Comparison of ENCODE assay signal across 10 cellular contexts in genomic region chr16:89350701-89351380, GRCh38.
DNase-seq lines count a peak whose midpoint lies in the region; ATAC-seq and TF ChIP-seq lines count a peak whose summit lies in the region.
"Had no signal": no experiment of that assay in that cellular context is flagged by ENCODE, and none has a peak within 500 bp of the region (broad histone marks: within the 10 kb centered on the region; RNA-seq: fewer than 3 reads in every experiment).

No MANE protein-coding gene starts in this region.

- H3K9me3 Mint-ChIP-seq in activated CD8-positive, alpha-beta T cell treated with anti-CD3 and anti-CD28 coated beads for 36 hours, result no peaks in the 10 kb centered on the region

- H3K4me2 ChIP-seq in IMR-90 (ENCODE audit: low read depth, low read length), result no peak overlapping the region

- no peak overlapping the region for H2BK15ac ChIP-seq in IMR-90 (ENCODE audit: low read depth, low read length)

- H3K27ac ChIP-seq in IMR-90 (ENCODE audit: insufficient read depth, low read length) (no peak overlapping the region), SJCRH30 (no peak overlapping the region)

- no peaks in the 10 kb centered on the region for H3K27me3 ChIP-seq in IMR-90 (ENCODE audit: control insufficient read depth, insufficient read depth, low read length)
- no peaks in the 10 kb centered on the region for H3K27me3 ChIP-seq in SJCRH30

- H3K9ac ChIP-seq in IMR-90 (ENCODE audit: low read depth, low read length), result no peak overlapping the region

- TF ChIP-seq POLR2A in IMR-90 (IDR thresholded peaks at IDR 0.05; ENCODE audit: low read depth, low read length), result no peak

- H2BK20ac ChIP-seq in IMR-90 (ENCODE audit: low read depth, low read length), result no peak overlapping the region

- H3K4me3 ChIP-seq in IMR-90 (ENCODE audit: insufficient read depth, low read depth, low read length) (no peak overlapping the region), SJCRH30 (no peak overlapping the region)

- no peaks in the 10 kb centered on the region for H3K9me3 ChIP-seq in IMR-90 (ENCODE audit: control insufficient read depth, insufficient read depth, low read length)
- H3K9me3 ChIP-seq in SJCRH30 (replicated peaks), result no peaks in the 10 kb centered on the region

- peak; percentile 63 for DNase-seq in IMR-90
- DNase-seq in activated CD8-positive, alpha-beta T cell treated with anti-CD3 and anti-CD28 coated beads for 36 hours, result peak; percentile 81
- DNase-seq in glomerular visceral epithelial cell (ENCODE audit: extremely low spot score), result peak; percentile 38
- DNase-seq in stimulated activated CD4-positive, alpha-beta T cell treated with anti-CD3 and anti-CD28 coated beads, Interleukin-4, amount 100 ng/mL, for 4 hours, result peak; percentile 25 to 77
- no peak for DNase-seq in NCI-H2171 treated with DMSO at 0.1 percent for 48 hours (lab: John Stamatoyannopoulos, UW)
- DNase-seq in SJCRH30, result no peak
- DNase-seq in GM20000 (ENCODE audit: low spot score), result no peak
- DNase-seq: central memory CD4-positive, alpha-beta T cell; KG1; NCI-H526 treated with DMSO at 0.1 percent for 48 hours had no signal

- H3K4me1 Mint-ChIP-seq in activated CD8-positive, alpha-beta T cell treated with anti-CD3 and anti-CD28 coated beads for 36 hours (ENCODE audit: low read depth), result peaks cover 86% of the 10 kb centered on the region

- H3K56ac ChIP-seq in IMR-90 (ENCODE audit: extremely low read depth, insufficient read depth, low read length), result no peak overlapping the region

- H3K4me1 ChIP-seq in IMR-90 (ENCODE audit: control insufficient read depth, insufficient read depth, low read length) (peaks cover 9% of the 10 kb centered on the region), SJCRH30 (peaks cover 4% of the 10 kb centered on the region)

- no peak overlapping the region for H2BK5ac ChIP-seq in IMR-90 (ENCODE audit: low read depth, low read length, poor library complexity, severe bottlenecking)

- peaks cover 37% of the 10 kb centered on the region for H3K36me3 Mint-ChIP-seq in activated CD8-positive, alpha-beta T cell treated with anti-CD3 and anti-CD28 coated beads for 36 hours (ENCODE audit: low read depth)

- CTCF ChIA-PET in IMR-90 (lab: Yijun Ruan, JAX), result no interaction called here
- CTCF ChIA-PET in activated CD8-positive, alpha-beta T cell treated with anti-CD3 and anti-CD28 coated beads for 36 hours (lab: Charles Lee), result interaction anchor here (0.6 to 2.2 kb wide), 2 partner anchors 11 to 133 kb away, joined by 3 to 12 read pairs; no protein-coding TSS in a partner anchor

- H4K20me1 ChIP-seq in IMR-90 (ENCODE audit: insufficient read depth, low read length), result peaks cover 96% of the 10 kb centered on the region

- H2AK9ac ChIP-seq in IMR-90 (replicated peaks; ENCODE audit: low read depth, low read length, poor library complexity), result no peak overlapping the region

- H3K36me3 ChIP-seq in IMR-90 (ENCODE audit: control insufficient read depth, insufficient read depth, low read length), result peaks cover 7% of the 10 kb centered on the region
- peaks cover 6% of the 10 kb centered on the region for H3K36me3 ChIP-seq in SJCRH30

- no peak for TF ChIP-seq CTCF in IMR-90 (conservative IDR thresholded peaks at IDR 0.05; ENCODE audit: low read depth, low read length)
- no peak for TF ChIP-seq CTCF in activated CD8-positive, alpha-beta T cell treated with anti-CD3 and anti-CD28 coated beads for 36 hours (IDR thresholded peaks at IDR 0.05)
- TF ChIP-seq CTCF in GM20000 (IDR thresholded peaks at IDR 0.05; ENCODE audit: extremely low read depth, missing control alignments), result no peak

- peaks cover 52% of the 10 kb centered on the region for H3K9me1 ChIP-seq in IMR-90 (ENCODE audit: insufficient read depth, low read length)

- intact Hi-C loops in IMR-90 (cut with micrococcal nuclease), result no loop called here
- intact Hi-C loops in activated CD8-positive, alpha-beta T cell treated with anti-CD3 and anti-CD28 coated beads for 36 hours (cut with micrococcal nuclease), result loop anchor here (10.0 kb wide), 1 partner anchor 134 kb away; no protein-coding TSS in a partner anchor

- H3K4ac ChIP-seq in IMR-90 (ENCODE audit: low read depth, low read length), result no peak overlapping the region

- in situ Hi-C loops in IMR-90 (cut with MboI; ENCODE audit: low sequenced_read_pairs), result no loop called here

- H3K18ac ChIP-seq in IMR-90 (ENCODE audit: low read depth, low read length), result no peak overlapping the region

- H3K4me3 Mint-ChIP-seq in activated CD8-positive, alpha-beta T cell treated with anti-CD3 and anti-CD28 coated beads for 36 hours, result no peak overlapping the region

- H4K8ac ChIP-seq in IMR-90 (ENCODE audit: low read depth in 2 of 2, low read length in 2 of 2), result no peak overlapping the region

- H2BK120ac ChIP-seq in IMR-90 (ENCODE audit: low read depth, low read length), result no peak overlapping the region

- H4K91ac ChIP-seq in IMR-90 (ENCODE audit: insufficient read depth, low read depth, low read length), result no peak overlapping the region

- dilution Hi-C loops in IMR-90 (cut with HindIII; ENCODE audit: low sequenced_read_pairs, unreplicated experiment), result no loop called here

- H2AFZ ChIP-seq in IMR-90 (replicated peaks; ENCODE audit: low read length, poor library complexity), result no peak overlapping the region

- no peak overlapping the region for H4K5ac ChIP-seq in IMR-90 (ENCODE audit: low read depth, low read length)

- no peak overlapping the region for H3K23ac ChIP-seq in IMR-90 (ENCODE audit: low read depth, low read length)

- no peak overlapping the region for H3K14ac ChIP-seq in IMR-90 (replicated peaks; ENCODE audit: low read depth, low read length)

- peaks cover 19 to 83% of the 10 kb centered on the region in 2 experiments; a peak in 3 of 4 replicates for H3K79me1 ChIP-seq in IMR-90 (ENCODE audit: low read depth in 1 of 2, low read length in 2 of 2)

- no peaks in the 10 kb centered on the region for H3K27me3 Mint-ChIP-seq in activated CD8-positive, alpha-beta T cell treated with anti-CD3 and anti-CD28 coated beads for 36 hours

- POLR2A ChIA-PET in IMR-90 (lab: Charles Lee; ENCODE audit: unreplicated experiment), result no interaction called here
- POLR2A ChIA-PET in activated CD8-positive, alpha-beta T cell treated with anti-CD3 and anti-CD28 coated beads for 36 hours (lab: Charles Lee), result interaction anchor here (0.9 to 2.2 kb wide), 5 partner anchors 9 to 133 kb away, joined by 3 to 13 read pairs (median 6); no protein-coding TSS in a partner anchor

- WGBS in IMR-90 (ENCODE audit: extremely low coverage in 2 of 2, insufficient read length in 1 of 2), 2 experiments, result no CpG with 5 or more reads among the region's 18 CpGs

- no peak for ATAC-seq in IMR-90 (ENCODE audit: low read depth)
- ATAC-seq in activated CD8-positive, alpha-beta T cell treated with anti-CD3 and anti-CD28 coated beads for 36 hours, result peak; percentile 81

- H2AK5ac ChIP-seq in IMR-90 (ENCODE audit: low read depth, low read length), result no peak overlapping the region

- no TSS peak for BruUV-seq in IMR-90 (replicated peaks; lab: Mats Ljungman, UMichigan)

- peak overlapping the region; percentile 89 for H3K27ac Mint-ChIP-seq in activated CD8-positive, alpha-beta T cell treated with anti-CD3 and anti-CD28 coated beads for 36 hours

- no peak for TF ChIP-seq RAD21 in IMR-90 (IDR thresholded peaks at IDR 0.05; ENCODE audit: low read length)

TF ChIP-seq in IMR-90, 13 proteins besides CTCF, POLR2A, EP300 and RAD21:
- no peak for TF ChIP-seq CEBPB (IDR thresholded peaks at IDR 0.05; ENCODE audit: low read depth, low read length)
- TF ChIP-seq NFE2L2 (IDR thresholded peaks at IDR 0.05; ENCODE audit: low read depth, low read length), result peak; percentile 38
- TF ChIP-seq RCOR1 (IDR thresholded peaks at IDR 0.05; ENCODE audit: insufficient replicate concordance, low read length), result no peak
- no peak for TF ChIP-seq RFX5 (IDR thresholded peaks at IDR 0.05; ENCODE audit: low read depth, low read length)
- TF ChIP-seq BHLHE40 (IDR thresholded peaks at IDR 0.05; ENCODE audit: low read depth, low read length), result no peak; the same call in 1 of the 2 replicates
- TF ChIP-seq, protein P1, sequence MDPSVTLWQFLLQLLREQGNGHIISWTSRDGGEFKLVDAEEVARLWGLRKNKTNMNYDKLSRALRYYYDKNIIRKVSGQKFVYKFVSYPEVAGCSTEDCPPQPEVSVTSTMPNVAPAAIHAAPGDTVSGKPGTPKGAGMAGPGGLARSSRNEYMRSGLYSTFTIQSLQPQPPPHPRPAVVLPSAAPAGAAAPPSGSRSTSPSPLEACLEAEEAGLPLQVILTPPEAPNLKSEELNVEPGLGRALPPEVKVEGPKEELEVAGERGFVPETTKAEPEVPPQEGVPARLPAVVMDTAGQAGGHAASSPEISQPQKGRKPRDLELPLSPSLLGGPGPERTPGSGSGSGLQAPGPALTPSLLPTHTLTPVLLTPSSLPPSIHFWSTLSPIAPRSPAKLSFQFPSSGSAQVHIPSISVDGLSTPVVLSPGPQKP (IDR thresholded peaks at IDR 0.05; ENCODE audit: borderline replicate concordance, low read depth, low read length), result no peak

Comparison
In these comparisons a context has a peak if more than half of its experiments do, and no peak if none do; other contexts are left out.
1. DNase-seq: peak in IMR-90 (single experiment), activated CD8-positive, alpha-beta T cell treated with anti-CD3 and anti-CD28 coated beads for 36 hours (single experiment), glomerular visceral epithelial cell (single experiment) and stimulated activated CD4-positive, alpha-beta T cell treated with anti-CD3 and anti-CD28 coated beads, Interleukin-4, amount 100 ng/mL, for 4 hours (2 of 2); none in NCI-H2171 treated with DMSO at 0.1 percent for 48 hours (single experiment), SJCRH30 (0 of 2) and GM20000 (single experiment).